8 cellular contexts compared by ENCODE assay signal in genomic region chr2:119544075-119545031, GRCh38. TPM values are rescaled to one million over a fixed set of nuclear protein-coding genes. Genes with fewer than 3 reads are reported as not detected.
DNase-seq lines count a peak whose midpoint lies in the region; ATAC-seq and TF ChIP-seq lines count a peak whose summit lies in the region.

Gene CFAP221, plus strand, starts transcription at chr2:119544449. Its CDS starts 1,683 bp downstream, at chr2:119546132.

- H3K79me2 ChIP-seq in hepatocyte: no peaks in the 10 kb centered on the region

- H3K27ac ChIP-seq in hepatocyte (peak within 1 kb of the TSS; percentile 86), psoas muscle (no peak within 1 kb of the TSS)

- H3K36me3 ChIP-seq in BJ (ENCODE audit: control insufficient read depth, insufficient read depth, low read length): no peaks in the 10 kb centered on the region
- no peaks in the 10 kb centered on the region for H3K36me3 ChIP-seq in hepatocyte (replicated peaks; ENCODE audit: insufficient read depth, low read depth)
- no peaks in the 10 kb centered on the region for H3K36me3 ChIP-seq in psoas muscle (ENCODE audit: insufficient read depth in 1 of 2, low read depth in 1 of 2)

- intact Hi-C loops in psoas muscle (cut with DNase I): no loop called here

- WGBS in hepatocyte (ENCODE audit: low lambda C conversion rate, missing lambda C conversion rate): 1% methylated on average over 62 of the region's 91 CpGs
- 2 to 7% (median 5%) methylated on average over 87 to 91 of the region's 91 CpGs for WGBS in psoas muscle, 3 donors

- no peaks in the 10 kb centered on the region for H3K9me3 ChIP-seq in hepatocyte (ENCODE audit: low read depth)
- H3K9me3 ChIP-seq in psoas muscle: no peaks in the 10 kb centered on the region

- H3K27me3 ChIP-seq in BJ (ENCODE audit: control insufficient read depth, insufficient read depth, low read length) (peaks cover 3% of the 10 kb centered on the region), hepatocyte (no peaks in the 10 kb centered on the region), psoas muscle (ENCODE audit: insufficient read depth in 3 of 3, low read length in 2 of 3) (peaks cover 0 to 4% (median 0%) of the 10 kb centered on the region in 3 donors)

- no peaks in the 10 kb centered on the region for H4K20me1 ChIP-seq in hepatocyte (ENCODE audit: insufficient read depth, poor library complexity, severe bottlenecking)

- POLR2A ChIA-PET in BJ (lab: Charles Lee): no interaction called here

- H3K4me1 ChIP-seq in hepatocyte (ENCODE audit: insufficient read depth): peaks cover 18% of the 10 kb centered on the region
- peaks cover 18% of the 10 kb centered on the region for H3K4me1 ChIP-seq in psoas muscle

- in situ Hi-C loops in astrocyte of the cerebellum (cut with HindIII; ENCODE audit: low sequenced_read_pairs): no loop called here

- no peaks in the 10 kb centered on the region for H3K9me2 ChIP-seq in hepatocyte (replicated peaks; ENCODE audit: insufficient read depth)

- peak within 1 kb of the TSS; percentile 85 for H2AFZ ChIP-seq in hepatocyte

- TF ChIP-seq CTCF in BJ (IDR thresholded peaks at IDR 0.05; ENCODE audit: insufficient read depth, low read depth, low read length) (no peak), astrocyte of the cerebellum (IDR thresholded peaks at IDR 0.05; ENCODE audit: low read depth, low read length, missing control alignments) (no peak), hepatocyte (IDR thresholded peaks at IDR 0.05; ENCODE audit: poor library complexity) (no peak), psoas muscle (IDR thresholded peaks at IDR 0.05) (no peak)

- ATAC-seq in GM19328 (IDR thresholded peaks at IDR 0.05; ENCODE audit: unreplicated experiment) (peak; percentile 70), psoas muscle (peak; percentile 89 to 95 (median 90)), HG02840 (IDR thresholded peaks at IDR 0.05; ENCODE audit: low FRiP score, unreplicated experiment) (no peak)

- CTCF ChIA-PET in BJ (lab: Yijun Ruan, JAX): no interaction called here

- DNase-seq in BJ (ENCODE audit: low read depth) (no peak), HS-5 (ENCODE audit: low read depth) (peak; percentile 60), RPMI7951 (ENCODE audit: low read depth) (peak; percentile 28), astrocyte of the cerebellum (ENCODE audit: low read depth) (no peak), hepatocyte (ENCODE audit: low spot score) (peak; percentile 92), psoas muscle (peak; percentile 74 to 86)

- peak within 1 kb of the TSS; percentile 97 for H3K4me2 ChIP-seq in hepatocyte

- H3K4me3 ChIP-seq in BJ (ENCODE audit: low read depth, low read length): peak within 1 kb of the TSS; percentile 45
- peak within 1 kb of the TSS; percentile 51 for H3K4me3 ChIP-seq in astrocyte of the cerebellum (ENCODE audit: low read depth, low read length)
- H3K4me3 ChIP-seq in hepatocyte: peak within 1 kb of the TSS; percentile 74
- H3K4me3 ChIP-seq in psoas muscle: peak within 1 kb of the TSS; percentile 74

RNA-seq across cellular contexts. Expression of gene CFAP221, which starts in this region (rescaled TPM):
- 0.12 TPM in 1 of 2 replicates, not detected in the other for polyA plus RNA-seq in BJ (2011; rRNA removed)
- not detected in 2 replicates for polyA minus RNA-seq in BJ (2011; rRNA and poly(A)+ RNA removed)
- total RNA-seq in RPMI7951 (2014; rRNA removed; shearing (Covaris generic)): not detected in 2 replicates
- total RNA-seq in hepatocyte: 3.4 and 8.1 TPM in 2 replicates
- polyA plus RNA-seq in hepatocyte: 3.3 and 3.5 TPM in 2 replicates
- total RNA-seq in psoas muscle: under 1 TPM in 2 of 4 donors, not detected in 2; 0.36 to 0.88 TPM
- not detected for polyA plus RNA-seq in psoas muscle

Comparison
In these comparisons a context has a peak if more than half of its experiments do, and no peak if none do; other contexts are left out.
1. Peak in DNase-seq in RPMI7951; RNA of the gene not detected or under 1 TPM.
2. Peak in DNase-seq, ATAC-seq and H3K4me3 ChIP-seq in psoas muscle; RNA of the gene not detected or under 1 TPM.
3. DNase-seq: peak in HS-5 (single experiment) and hepatocyte (single experiment); none in BJ (single experiment) and astrocyte of the cerebellum (single experiment).
4. Peak in every context shown above with its lines, with median percentiles within 50 percentile points of each other: H3K4me3 ChIP-seq.